ENCODE assay signal across 8 cellular contexts in genomic region chr3:24237971-24238767, GRCh38.
DNase-seq lines count a peak whose midpoint lies in the region; ATAC-seq and TF ChIP-seq lines count a peak whose summit lies in the region.

No MANE protein-coding gene starts in this region.

- H3K4me3 ChIP-seq in MG63 (no peak overlapping the region), transverse colon (no peak overlapping the region)

- H3K27me3 Mint-ChIP-seq in HFFc6 (ENCODE audit: insufficient read depth) = peaks cover 18% of the 10 kb centered on the region
- peaks cover 18 to 20% of the 10 kb centered on the region in 2 donors for H3K27me3 Mint-ChIP-seq in effector memory CD8-positive, alpha-beta T cell
- peaks cover 2% of the 10 kb centered on the region for H3K27me3 Mint-ChIP-seq in memory B cell

- H3K9me3 Mint-ChIP-seq in HFFc6 = no peaks in the 10 kb centered on the region
- no peaks in the 10 kb centered on the region for H3K9me3 Mint-ChIP-seq in effector memory CD8-positive, alpha-beta T cell
- no peaks in the 10 kb centered on the region for H3K9me3 Mint-ChIP-seq in memory B cell

- 12 to 19% methylated on average over 4 of the region's 4 CpGs for WGBS in transverse colon (ENCODE audit: low coverage in 1 of 2), 2 donors

- TF ChIP-seq EP300 in transverse colon (IDR thresholded peaks at IDR 0.05; ENCODE audit: low read depth) = no peak

- H3K27ac Mint-ChIP-seq in HFFc6 (peak overlapping the region; percentile 58; the same call in 1 of the 2 replicates), memory B cell (no peak overlapping the region)
- H3K27ac Mint-ChIP-seq in effector memory CD8-positive, alpha-beta T cell = no peak overlapping the region

- no peak for TF ChIP-seq POLR2A in transverse colon (IDR thresholded peaks at IDR 0.05)

- intact Hi-C loops in transverse colon (cut with DNase I; ENCODE audit: low total_unique reads) = loop anchor here (5.0 kb wide), 1 partner anchor 236 kb away; no protein-coding TSS in a partner anchor

- H3K36me3 ChIP-seq in MG63 (no peaks in the 10 kb centered on the region), transverse colon (no peaks in the 10 kb centered on the region)

- peak; percentile 53 for ATAC-seq in effector memory CD8-positive, alpha-beta T cell (replicated peaks)
- peak; percentile 74 for ATAC-seq in memory B cell (ENCODE audit: low read depth)

- peak; percentile 60 for DNase-seq in AG08396 (ENCODE audit: low spot score)
- peak; percentile 99 for DNase-seq in HFFc6
- peak; percentile 41 for DNase-seq in MG63
- peak; percentile 44 for DNase-seq in SKM-1 treated with dmso at 0.1 percent for 144 hours (lab: John Stamatoyannopoulos, UW; ENCODE audit: unreplicated experiment)
- DNase-seq in effector memory CD8-positive, alpha-beta T cell = peak; percentile 4 to 6 (median 4)
- peak; percentile 13 to 49 for DNase-seq in memory B cell (ENCODE audit: low spot score in 2 of 2)
- DNase-seq in transverse colon = peak; percentile 26

- no peaks in the 10 kb centered on the region for H3K36me3 Mint-ChIP-seq in HFFc6 (ENCODE audit: low read depth)
- H3K36me3 Mint-ChIP-seq in effector memory CD8-positive, alpha-beta T cell (ENCODE audit: insufficient read depth) = no peaks in the 10 kb centered on the region
- H3K36me3 Mint-ChIP-seq in memory B cell = no peaks in the 10 kb centered on the region

- H3K9me3 ChIP-seq in MG63 (no peaks in the 10 kb centered on the region), transverse colon (no peaks in the 10 kb centered on the region)

- H3K27me3 ChIP-seq in MG63 (no peaks in the 10 kb centered on the region), transverse colon (no peaks in the 10 kb centered on the region)

- H3K4me1 Mint-ChIP-seq in HFFc6 (ENCODE audit: low read depth) = peaks cover 54% of the 10 kb centered on the region
- peaks cover 0 to 1% of the 10 kb centered on the region in 2 donors for H3K4me1 Mint-ChIP-seq in effector memory CD8-positive, alpha-beta T cell (ENCODE audit: low read depth in 2 of 2)
- peaks cover 2% of the 10 kb centered on the region for H3K4me1 Mint-ChIP-seq in memory B cell

- H3K4me3 Mint-ChIP-seq in HFFc6 = peak overlapping the region; percentile 30
- H3K4me3 Mint-ChIP-seq in effector memory CD8-positive, alpha-beta T cell = no peak overlapping the region
- H3K4me3 Mint-ChIP-seq in memory B cell = no peak overlapping the region

- peak overlapping the region; percentile 30 to 48 (median 46) for H3K27ac ChIP-seq in transverse colon

- in situ Hi-C loops in transverse colon (cut with MboI; ENCODE audit: low pct_ligation_motif_present in 1 of 4, low pct_unique_long_range_greater_than_20kb in 1 of 4, low sequenced_read_pairs in 3 of 4) = loop anchor here (10.0 to 25.0 kb wide), 5 partner anchors 226 to 351 kb away; no protein-coding TSS in a partner anchor

- peak; percentile 81 for TF ChIP-seq CTCF in GM12872 (IDR thresholded peaks at IDR 0.05; ENCODE audit: insufficient read depth, low read depth, low read length)
- TF ChIP-seq CTCF in HFFc6 (IDR thresholded peaks at IDR 0.05) = peak; percentile 82
- peak; percentile 60 to 79 (median 64) for TF ChIP-seq CTCF in transverse colon (IDR thresholded peaks at IDR 0.05)

- H3K4me1 ChIP-seq in transverse colon = peaks cover 4 to 29% (median 10%) of the 10 kb centered on the region in 4 donors

Comparison
In these comparisons a context has a peak if more than half of its experiments do, and no peak if none do; other contexts are left out.
1. DNase-seq: peak in every context shown above with its lines; median percentile 99 in HFFc6; 60 in AG08396; 44 in SKM-1 treated with dmso at 0.1 percent for 144 hours; 41 in MG63; 31 in memory B cell; 26 in transverse colon; 4 in effector memory CD8-positive, alpha-beta T cell.